In the genomic region with DNA sequence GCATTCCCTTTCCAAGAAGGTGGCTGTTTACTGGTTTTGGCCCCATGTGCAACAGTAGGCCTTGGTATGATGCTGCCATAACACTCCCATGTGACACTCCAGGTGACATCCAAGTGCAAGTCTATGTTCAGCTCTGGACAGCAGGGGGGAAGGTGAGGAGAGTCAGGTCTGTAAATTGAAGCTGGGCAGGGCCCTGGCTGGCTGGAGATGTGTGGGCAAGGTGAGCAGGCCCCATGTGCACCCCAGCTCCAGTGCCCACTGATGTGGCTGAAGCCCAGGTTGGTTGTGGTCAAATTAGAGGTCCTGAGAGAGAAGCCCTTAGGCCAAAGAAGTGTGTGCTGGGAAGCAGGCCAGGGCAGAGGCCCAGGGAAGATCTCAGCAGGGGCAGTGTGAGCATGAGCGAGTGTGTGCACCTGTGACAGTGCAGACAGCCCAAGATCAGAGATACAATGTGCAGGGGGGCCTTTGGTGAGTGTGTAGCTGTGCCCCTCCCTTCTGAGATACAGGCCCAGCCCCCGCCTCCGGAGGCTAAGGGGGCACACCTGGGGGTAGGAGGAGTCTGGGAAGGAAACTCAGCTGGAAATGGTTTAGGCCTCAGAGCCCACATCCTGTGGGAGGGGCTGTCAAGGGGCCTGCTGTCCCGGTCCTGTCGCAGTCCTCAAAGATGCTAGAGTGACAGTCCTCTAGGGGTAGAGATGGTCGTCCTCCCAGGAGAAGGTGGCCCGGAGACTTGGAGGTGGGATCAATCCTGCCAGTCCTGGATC, we compare ENCODE assay signal across 8 cellular contexts. TPM values are rescaled to one million over a fixed set of nuclear protein-coding genes. Genes with fewer than 3 reads are reported as not detected.
A peak's percentile ranks its signal among the peaks of the same experiment; 100 is the strongest.
DNase-seq lines count a peak whose midpoint lies in the region; ATAC-seq and TF ChIP-seq lines count a peak whose summit lies in the region.

No MANE protein-coding gene starts in this region.

- H3K23ac ChIP-seq in H9 (ENCODE audit: insufficient read length, low read depth, low read length): no peak overlapping the region

- 0 out of 2 replicates have a peak, but pooled peaks cover 4% of the 10 kb centered on the region for H3F3A ChIP-seq in SU-DHL-6 (ENCODE audit: insufficient read depth)

- DNase-seq in GM12865 (ENCODE audit: low read depth): peak; percentile 85
- DNase-seq in H9: peak; percentile 86
- DNase-seq in activated naive CD8-positive, alpha-beta T cell treated with anti-CD3 and anti-CD28 coated beads, Interleukin-2, amount 10 ng/mL, durations not matched to agents 7 days and 5 days: no peak
- no peak for DNase-seq in sciatic nerve (ENCODE audit: low spot score)
- no peak for DNase-seq in RKO (ENCODE audit: low spot score)
- no peak for DNase-seq in NCI-H2107 treated with DMSO at 0.1 percent for 48 hours (lab: John Stamatoyannopoulos, UW; ENCODE audit: unreplicated experiment)

- H3K9me3 Mint-ChIP-seq in H9: peaks cover under 1% of the 10 kb centered on the region in 2 experiments; a peak in 4 of 5 replicates
- H3K9me3 Mint-ChIP-seq in activated naive CD8-positive, alpha-beta T cell treated with anti-CD3 and anti-CD28 coated beads, Interleukin-2, amount 10 ng/mL, durations not matched to agents 7 days and 5 days: peaks cover 2% of the 10 kb centered on the region

- H2BK15ac ChIP-seq in H9 (ENCODE audit: low read depth, low read length): no peak overlapping the region

- peaks cover 8% of the 10 kb centered on the region for H3K27me3 Mint-ChIP-seq in H9 (ENCODE audit: low read depth)
- peaks cover 2% of the 10 kb centered on the region for H3K27me3 Mint-ChIP-seq in activated naive CD8-positive, alpha-beta T cell treated with anti-CD3 and anti-CD28 coated beads, Interleukin-2, amount 10 ng/mL, durations not matched to agents 7 days and 5 days

- H3K14ac ChIP-seq in H9 (ENCODE audit: insufficient read depth, low read length): no peak overlapping the region

- H4K5ac ChIP-seq in H9 (ENCODE audit: insufficient read length, low read depth, low read length): no peak overlapping the region

- peaks cover 43 to 76% (median 74%) of the 10 kb centered on the region in 3 experiments for H3K36me3 Mint-ChIP-seq in H9 (ENCODE audit: insufficient read depth in 1 of 3, low read depth in 3 of 3)
- H3K36me3 Mint-ChIP-seq in activated naive CD8-positive, alpha-beta T cell treated with anti-CD3 and anti-CD28 coated beads, Interleukin-2, amount 10 ng/mL, durations not matched to agents 7 days and 5 days: peaks cover 40% of the 10 kb centered on the region

- H2BK5ac ChIP-seq in H9 (ENCODE audit: insufficient read length, low read length): no peak overlapping the region

- H3T11ph ChIP-seq in H9 (ENCODE audit: low read length): no peak overlapping the region

- H4K91ac ChIP-seq in H9 (ENCODE audit: insufficient read length, low read depth, low read length): no peak overlapping the region

- intact Hi-C loops in sciatic nerve (cut with DNase I): no loop called here

- no CpG with 5 or more reads among the region's 7 CpGs for WGBS in H9 (ENCODE audit: extremely low coverage, insufficient read length, low lambda C conversion rate)

- no peak overlapping the region for H2BK20ac ChIP-seq in H9 (ENCODE audit: low read depth, low read length, poor library complexity, severe bottlenecking)

- H3K18ac ChIP-seq in H9 (ENCODE audit: insufficient read length, low read depth, low read length): no peak overlapping the region

- H4K8ac ChIP-seq in H9 (replicated peaks; ENCODE audit: insufficient read length, low read depth, low read length): no peak overlapping the region

- peak overlapping the region in 1 of 2 experiments; percentile 11; a peak in 1 of 5 replicates for H3K4me3 Mint-ChIP-seq in H9
- H3K4me3 Mint-ChIP-seq in activated naive CD8-positive, alpha-beta T cell treated with anti-CD3 and anti-CD28 coated beads, Interleukin-2, amount 10 ng/mL, durations not matched to agents 7 days and 5 days: peak overlapping the region; percentile 77

- H3K4me2 ChIP-seq in H9 (ENCODE audit: insufficient read depth, insufficient read length, low read length) (no peak overlapping the region), SU-DHL-6 (ENCODE audit: low read depth, low read length, poor library complexity, severe bottlenecking) (peak overlapping the region; percentile 53)

- H2AFZ ChIP-seq in H9 (ENCODE audit: low read length) (no peak overlapping the region), SU-DHL-6 (ENCODE audit: low read depth, low read length, severe bottlenecking) (no peak overlapping the region)

- H2BK120ac ChIP-seq in H9 (ENCODE audit: low read depth, low read length, poor library complexity, severe bottlenecking): no peak overlapping the region

- no peak overlapping the region for H2BK12ac ChIP-seq in H9 (ENCODE audit: insufficient read length, low read depth, low read length)

- peaks cover 4% of the 10 kb centered on the region; the same call in 1 of the 2 replicates for H3K4me1 ChIP-seq in H9 (ENCODE audit: insufficient read depth, low read length)

- H3K36me3 ChIP-seq in SU-DHL-6 (ENCODE audit: low read length): no peaks in the 10 kb centered on the region

- POLR2A ChIA-PET in activated naive CD8-positive, alpha-beta T cell treated with anti-CD3 and anti-CD28 coated beads, Interleukin-2, amount 10 ng/mL, durations not matched to agents 7 days and 5 days (lab: Charles Lee): interaction anchor here (0.6 to 5.7 kb wide), 25 partner anchors 9 to 86 kb away, joined by 3 to 63 read pairs (median 4); a partner anchor contains a TSS

- TF ChIP-seq CTCF in GM12865 (IDR thresholded peaks at IDR 0.05; ENCODE audit: insufficient read depth, low read depth, low read length, missing control alignments) (no peak), H9 (conservative IDR thresholded peaks at IDR 0.05) (no peak), SU-DHL-6 (IDR thresholded peaks at IDR 0.05; ENCODE audit: insufficient read depth, low read length, poor library complexity, severe bottlenecking) (no peak)

- no peak overlapping the region for H3K56ac ChIP-seq in H9 (ENCODE audit: insufficient read length, low read depth, low read length)

- ATAC-seq in activated naive CD8-positive, alpha-beta T cell treated with anti-CD3 and anti-CD28 coated beads, Interleukin-2, amount 10 ng/mL, durations not matched to agents 7 days and 5 days (ENCODE audit: low read depth): peak; percentile 68
- peak; percentile 4 for ATAC-seq in sciatic nerve
- no peak for ATAC-seq in HG03457 (IDR thresholded peaks at IDR 0.05; ENCODE audit: unreplicated experiment)

- peaks cover 4% of the 10 kb centered on the region for H3K79me1 ChIP-seq in H9 (ENCODE audit: insufficient read depth, low read depth, low read length, poor library complexity, severe bottlenecking)

- H3K4me3 ChIP-seq in GM12865 (ENCODE audit: low read depth, low read length) (peak overlapping the region; percentile 60), SU-DHL-6 (ENCODE audit: insufficient read depth, low read length, poor library complexity, severe bottlenecking) (no peak overlapping the region)

- H3K9ac ChIP-seq in H9 (ENCODE audit: extremely low read depth, insufficient read length, low read length) (no peak overlapping the region), SU-DHL-6 (ENCODE audit: low read length) (peak overlapping the region; percentile 50)

- H3K23me2 ChIP-seq in H9 (ENCODE audit: insufficient read length, low read depth, low read length, poor library complexity, severe bottlenecking): peaks cover 2% of the 10 kb centered on the region

- peak overlapping the region in 2 of 3 experiments; percentile 59 to 95; a peak in 4 of 7 replicates for H3K27ac Mint-ChIP-seq in H9
- H3K27ac Mint-ChIP-seq in activated naive CD8-positive, alpha-beta T cell treated with anti-CD3 and anti-CD28 coated beads, Interleukin-2, amount 10 ng/mL, durations not matched to agents 7 days and 5 days: peak overlapping the region; percentile 95

- H2AK5ac ChIP-seq in H9 (ENCODE audit: insufficient read length, low read length): no peak overlapping the region

- H3K4ac ChIP-seq in H9 (ENCODE audit: low read depth, low read length): no peak overlapping the region

- H3K4me1 Mint-ChIP-seq in H9: peaks cover 24 to 42% of the 10 kb centered on the region in 2 experiments
- peaks cover 61% of the 10 kb centered on the region for H3K4me1 Mint-ChIP-seq in activated naive CD8-positive, alpha-beta T cell treated with anti-CD3 and anti-CD28 coated beads, Interleukin-2, amount 10 ng/mL, durations not matched to agents 7 days and 5 days

- H3K79me2 ChIP-seq in H9 (ENCODE audit: insufficient read depth, low read length) (peaks cover 6% of the 10 kb centered on the region; the same call in 1 of the 2 replicates), SU-DHL-6 (ENCODE audit: insufficient read depth, low read length) (no peaks in the 10 kb centered on the region)

- no peaks in the 10 kb centered on the region for H4K20me1 ChIP-seq in H9 (ENCODE audit: control insufficient read depth, insufficient read depth, insufficient read length)
- no peaks in the 10 kb centered on the region for H4K20me1 ChIP-seq in SU-DHL-6 (ENCODE audit: low read depth, low read length)

- H3K27ac ChIP-seq in H9 (ENCODE audit: insufficient read length, low read depth, low read length) (no peak overlapping the region), SU-DHL-6 (ENCODE audit: low read depth, low read length) (peak overlapping the region; percentile 87)

- H3K9me2 ChIP-seq in SU-DHL-6 (replicated peaks; ENCODE audit: insufficient read depth, low read length): no peaks in the 10 kb centered on the region

- H3K27me3 ChIP-seq in H9 (ENCODE audit: insufficient read depth, low read length): no peaks in the 10 kb centered on the region
- no peaks in the 10 kb centered on the region for H3K27me3 ChIP-seq in SU-DHL-6 (ENCODE audit: low read length)

- no peaks in the 10 kb centered on the region for H3K9me3 ChIP-seq in H9 (ENCODE audit: control insufficient read depth, low read depth, low read length)
- no peaks in the 10 kb centered on the region for H3K9me3 ChIP-seq in SU-DHL-6 (ENCODE audit: insufficient read depth, low read length)

RNA-seq across cellular contexts. Expression of a gene that starts 18.6 kb away (rescaled TPM):
- total RNA-seq in H9 (2021) (32.3 and 33.2 TPM in 2 replicates), sciatic nerve (21.8 TPM)
- total RNA-seq in activated naive CD8-positive, alpha-beta T cell treated with anti-CD3 and anti-CD28 coated beads, Interleukin-2, amount 10 ng/mL, durations not matched to agents 7 days and 5 days: 10 to 100 TPM; 41.3 to 42.2 TPM

RNA-seq across cellular contexts. Expression of a gene that starts 21.3 kb away (rescaled TPM):
- total RNA-seq in H9 (2021) (20.5 and 23.4 TPM in 2 replicates), sciatic nerve (12.1 TPM)
- 10 to 100 TPM; 19.6 to 20.6 TPM for total RNA-seq in activated naive CD8-positive, alpha-beta T cell treated with anti-CD3 and anti-CD28 coated beads, Interleukin-2, amount 10 ng/mL, durations not matched to agents 7 days and 5 days

RNA-seq across cellular contexts. Expression of a gene that starts 43.5 kb away (rescaled TPM):
- total RNA-seq in H9 (2021): 52.4 and 53.7 TPM in 2 replicates
- total RNA-seq in activated naive CD8-positive, alpha-beta T cell treated with anti-CD3 and anti-CD28 coated beads, Interleukin-2, amount 10 ng/mL, durations not matched to agents 7 days and 5 days: 10 to 100 TPM; 41.0 to 42.2 TPM
- 29.2 TPM for total RNA-seq in sciatic nerve

RNA-seq across cellular contexts. Expression of a gene that starts 56.1 kb away (rescaled TPM):
- total RNA-seq in H9 (2021) (120 and 126 TPM in 2 replicates), sciatic nerve (90.7 TPM)
- total RNA-seq in activated naive CD8-positive, alpha-beta T cell treated with anti-CD3 and anti-CD28 coated beads, Interleukin-2, amount 10 ng/mL, durations not matched to agents 7 days and 5 days: 10 to 100 TPM; 51.1 to 57.5 TPM

Comparison
In these comparisons a context has a peak if more than half of its experiments do, and no peak if none do; other contexts are left out.
1. DNase-seq: peak in GM12865 (single experiment) and H9 (single experiment); none in activated naive CD8-positive, alpha-beta T cell treated with anti-CD3 and anti-CD28 coated beads, Interleukin-2, amount 10 ng/mL, durations not matched to agents 7 days and 5 days (single experiment), sciatic nerve (single experiment), RKO (single experiment) and NCI-H2107 treated with DMSO at 0.1 percent for 48 hours (single experiment).